22 cellular contexts compared by ENCODE assay signal in genomic region chr14:53528114-53528513, GRCh38.
DNase-seq lines count a peak whose midpoint lies in the region; ATAC-seq, FAIRE-seq and TF ChIP-seq lines count a peak whose summit lies in the region.
"Had no signal": no experiment of that assay in that cellular context is flagged by ENCODE, and none has a peak within 500 bp of the region (broad histone marks: within the 10 kb centered on the region; RNA-seq: fewer than 3 reads in every experiment).

No MANE protein-coding gene starts in this region.

- 76 to 83% (median 77%) methylated on average over 2 of the region's 2 CpGs for WGBS in psoas muscle, 3 donors

- ATAC-seq in psoas muscle (no peak), HG03045 (IDR thresholded peaks at IDR 0.05; ENCODE audit: unreplicated experiment) (no peak), GM19397 (IDR thresholded peaks at IDR 0.05; ENCODE audit: unreplicated experiment) (no peak)
- ATAC-seq: effector memory CD8-positive, alpha-beta T cell; HCT116; K562 had no signal

- no peaks in the 10 kb centered on the region for H3K4me1 ChIP-seq in psoas muscle
- H3K4me1 ChIP-seq: ascending aorta had no signal

- H3K27me3 ChIP-seq in MG63 (no peaks in the 10 kb centered on the region), psoas muscle (ENCODE audit: insufficient read depth in 3 of 3, low read length in 2 of 3) (no peaks in the 10 kb centered on the region)
- H3K27me3 ChIP-seq: ascending aorta, neural progenitor cell had no signal

- no peak overlapping the region for H3K27ac ChIP-seq in psoas muscle
- H3K27ac ChIP-seq: ascending aorta, neural progenitor cell had no signal

- H3K9me3 ChIP-seq in MG63 (no peaks in the 10 kb centered on the region), psoas muscle (no peaks in the 10 kb centered on the region)
- H3K9me3 ChIP-seq: ascending aorta had no signal

- no peak overlapping the region for H3K4me3 ChIP-seq in MG63
- H3K4me3 ChIP-seq in fibroblast of the aortic adventitia (ENCODE audit: low read depth, low read length), result no peak overlapping the region
- no peak overlapping the region for H3K4me3 ChIP-seq in psoas muscle
- H3K4me3 ChIP-seq: ascending aorta, K562, neural progenitor cell had no signal

- no peak for FAIRE-seq in D721Med (lab: Jason Lieb, UNC)
- FAIRE-seq: G401.6, K562 had no signal

- intact Hi-C loops in psoas muscle (cut with DNase I), result no loop called here

- no peak for TF ChIP-seq CTCF in fibroblast of the aortic adventitia (IDR thresholded peaks at IDR 0.05; ENCODE audit: insufficient read depth, low read length)
- TF ChIP-seq CTCF in psoas muscle (IDR thresholded peaks at IDR 0.05), result no peak
- no peak for TF ChIP-seq CTCF in D721Med (IDR thresholded peaks at IDR 0.05; ENCODE audit: insufficient read depth, missing control alignments)

- H3K36me3 ChIP-seq in MG63 (no peaks in the 10 kb centered on the region), psoas muscle (ENCODE audit: insufficient read depth in 1 of 2, low read depth in 1 of 2) (no peaks in the 10 kb centered on the region)
- H3K36me3 ChIP-seq: ascending aorta, neural progenitor cell had no signal

- DNase-seq in DMS53 (lab: John Stamatoyannopoulos, UW), result peak; percentile 30
- DNase-seq in MG63, result peak; percentile 17
- peak; percentile 58 for DNase-seq in fibroblast of the aortic adventitia (ENCODE audit: low read depth)
- DNase-seq in psoas muscle, result peak; percentile 14 to 46
- DNase-seq in D721Med (ENCODE audit: insufficient read length, low spot score), result no peak
- DNase-seq: activated naive CD4-positive, alpha-beta T cell treated with anti-CD3 and anti-CD28 coated beads, Interleukin-2, amount 10 ng/mL, durations not matched to agents 7 days and 5 days; activated T-cell treated with anti-CD3 and anti-CD28 coated beads, Interleukin-2, amount 50 U/mL, for 48 hours; COR-L47; effector memory CD8-positive, alpha-beta T cell; foreskin melanocyte; kidney glomerular epithelial cell; NCI-H2029; NCI-H446 treated with DMSO at 0.1 percent for 48 hours; RPMI8226; T-helper 9 cell had no signal
